ENCODE assay signal across 9 cellular contexts in genomic region chr22:31945478-31945815, GRCh38. TPM values are rescaled to one million over a fixed set of nuclear protein-coding genes. Genes with fewer than 3 reads are reported as not detected.
A peak's percentile ranks its signal among the peaks of the same experiment; 100 is the strongest.
DNase-seq lines count a peak whose midpoint lies in the region; ATAC-seq and TF ChIP-seq lines count a peak whose summit lies in the region.
"Had no signal": no experiment of that assay in that cellular context is flagged by ENCODE, and none has a peak within 500 bp of the region (broad histone marks: within the 10 kb centered on the region; RNA-seq: fewer than 3 reads in every experiment).

No MANE protein-coding gene starts in this region.

- peaks cover 3% of the 10 kb centered on the region for H3K79me1 ChIP-seq in H9 (ENCODE audit: insufficient read depth, low read depth, low read length, poor library complexity, severe bottlenecking)

- no peak overlapping the region for H2BK12ac ChIP-seq in H9 (ENCODE audit: insufficient read length, low read depth, low read length)

- H3K56ac ChIP-seq in H9 (ENCODE audit: insufficient read length, low read depth, low read length): no peak overlapping the region

- peak overlapping the region; percentile 94 for H3K27ac ChIP-seq in 22Rv1
- peak overlapping the region; percentile 3 for H3K27ac ChIP-seq in H9 (ENCODE audit: insufficient read length, low read depth, low read length)
- peak overlapping the region; percentile 96 for H3K27ac ChIP-seq in lower lobe of right lung

- no peaks in the 10 kb centered on the region; the same call in 1 of the 2 replicates for H3K4me1 ChIP-seq in H9 (ENCODE audit: insufficient read depth, low read length)
- peaks cover 51% of the 10 kb centered on the region for H3K4me1 ChIP-seq in lower lobe of right lung

- no peak for ATAC-seq in lower lobe of right lung
- no peak for ATAC-seq in GM21529 (IDR thresholded peaks at IDR 0.05; ENCODE audit: unreplicated experiment)

- H4K20me1 ChIP-seq in H9 (ENCODE audit: control insufficient read depth, insufficient read depth, insufficient read length): no peaks in the 10 kb centered on the region

- no peak overlapping the region for H2AK5ac ChIP-seq in H9 (ENCODE audit: insufficient read length, low read length)

- H3K36me3 ChIP-seq in lower lobe of right lung: peaks cover 23% of the 10 kb centered on the region

- H3K9ac ChIP-seq in H9 (ENCODE audit: extremely low read depth, insufficient read length, low read length): peak overlapping the region; percentile 92

- peaks cover 12% of the 10 kb centered on the region for H3K27me3 Mint-ChIP-seq in H9 (ENCODE audit: low read depth)

- no peaks in the 10 kb centered on the region for H3K9me3 Mint-ChIP-seq in H9
- H3K9me3 Mint-ChIP-seq: neural crest cell had no signal

- H2BK20ac ChIP-seq in H9 (ENCODE audit: low read depth, low read length, poor library complexity, severe bottlenecking): no peak overlapping the region

- H3K27me3 ChIP-seq in H9 (ENCODE audit: insufficient read depth, low read length) (no peaks in the 10 kb centered on the region), lower lobe of right lung (ENCODE audit: low read depth) (no peaks in the 10 kb centered on the region)

- no peak overlapping the region for H4K5ac ChIP-seq in H9 (ENCODE audit: insufficient read length, low read depth, low read length)

- peaks cover 15% of the 10 kb centered on the region in 2 experiments for H3K4me1 Mint-ChIP-seq in H9

- H3K14ac ChIP-seq in H9 (ENCODE audit: insufficient read depth, low read length): no peak overlapping the region

- H3K4ac ChIP-seq in H9 (ENCODE audit: low read depth, low read length): no peak overlapping the region

- DNase-seq in H9: no peak
- no peak for DNase-seq in astrocyte of the spinal cord (ENCODE audit: low read depth, low spot score)
- no peak for DNase-seq in lower lobe of right lung
- no peak for DNase-seq in NCI-H187 (lab: John Stamatoyannopoulos, UW)
- DNase-seq in activated CD4-positive, alpha-beta T cell treated with anti-CD3 and anti-CD28 coated beads, Interleukin-2, amount 50 U/mL, for 1 hour: no peak
- no peak for DNase-seq in middle frontal gyrus (ENCODE audit: extremely low spot score, low spot score)

- no peak overlapping the region for H3K27ac Mint-ChIP-seq in H9

- no peak overlapping the region for H2BK15ac ChIP-seq in H9 (ENCODE audit: low read depth, low read length)

- H3K36me3 Mint-ChIP-seq in H9 (ENCODE audit: insufficient read depth in 1 of 3, low read depth in 3 of 3): peaks cover 20 to 30% (median 28%) of the 10 kb centered on the region in 3 experiments; a peak in 6 of 7 replicates

- no peak overlapping the region for H3K23ac ChIP-seq in H9 (ENCODE audit: insufficient read length, low read depth, low read length)

- in situ Hi-C loops in astrocyte of the spinal cord (cut with HindIII; ENCODE audit: low sequenced_read_pairs): no loop called here

- intact Hi-C loops in lower lobe of right lung (cut with DNase I): loop anchor here (10.0 kb wide), 1 partner anchor 71 kb away; no protein-coding TSS in a partner anchor

- peaks cover 38% of the 10 kb centered on the region; the same call in 1 of the 2 replicates for H3K79me2 ChIP-seq in H9 (ENCODE audit: insufficient read depth, low read length)

- H3K9me3 ChIP-seq in H9 (ENCODE audit: control insufficient read depth, low read depth, low read length): no peaks in the 10 kb centered on the region
- no peaks in the 10 kb centered on the region for H3K9me3 ChIP-seq in lower lobe of right lung

- H2BK120ac ChIP-seq in H9 (ENCODE audit: low read depth, low read length, poor library complexity, severe bottlenecking): no peak overlapping the region

- H3K4me2 ChIP-seq in H9 (ENCODE audit: insufficient read depth, insufficient read length, low read length): peak overlapping the region; percentile 93

- H3K4me3 ChIP-seq in astrocyte of the spinal cord (ENCODE audit: low read depth, low read length): peak overlapping the region; percentile 96
- H3K4me3 ChIP-seq in lower lobe of right lung: peak overlapping the region; percentile 92

- peaks cover 14% of the 10 kb centered on the region for H3K23me2 ChIP-seq in H9 (ENCODE audit: insufficient read length, low read depth, low read length, poor library complexity, severe bottlenecking)

- TF ChIP-seq CTCF in 22Rv1 (IDR thresholded peaks at IDR 0.05): no peak
- TF ChIP-seq CTCF in H9 (conservative IDR thresholded peaks at IDR 0.05): no peak
- TF ChIP-seq CTCF in astrocyte of the spinal cord (IDR thresholded peaks at IDR 0.05; ENCODE audit: low read depth, low read length): no peak
- TF ChIP-seq CTCF in lower lobe of right lung (IDR thresholded peaks at IDR 0.05): no peak

- no peak overlapping the region for H4K8ac ChIP-seq in H9 (replicated peaks; ENCODE audit: insufficient read length, low read depth, low read length)

- H2AFZ ChIP-seq in H9 (ENCODE audit: low read length): no peak overlapping the region

- no peak overlapping the region for H3K4me3 Mint-ChIP-seq in H9
- H3K4me3 Mint-ChIP-seq: neural crest cell had no signal

- H2BK5ac ChIP-seq in H9 (ENCODE audit: insufficient read length, low read length): no peak overlapping the region

- no peak overlapping the region for H3T11ph ChIP-seq in H9 (ENCODE audit: low read length)

- H3K18ac ChIP-seq in H9 (ENCODE audit: insufficient read length, low read depth, low read length): no peak overlapping the region

- no CpG with 5 or more reads among the region's 12 CpGs for WGBS in H9 (ENCODE audit: extremely low coverage, insufficient read length, low lambda C conversion rate)

- H4K91ac ChIP-seq in H9 (ENCODE audit: insufficient read length, low read depth, low read length): no peak overlapping the region

RNA-seq across cellular contexts. Expression of gene YWHAH, which starts 1.1 kb away (rescaled TPM):
- total RNA-seq in H9 (2021) (231 and 250 TPM in 2 replicates), lower lobe of right lung (171 TPM)

Comparison
In these comparisons a context has a peak if more than half of its experiments do, and no peak if none do; other contexts are left out.
1. H3K27ac ChIP-seq: peak in every context shown above with its lines; median percentile 96 in lower lobe of right lung; 94 in 22Rv1; 3 in H9.